ENCODE assay signal across 2 cellular contexts in genomic region chr20:3226864-3227263, GRCh38.
A peak's percentile ranks its signal among the peaks of the same experiment; 100 is the strongest.
TF ChIP-seq lines count a peak whose summit lies in the region.

No MANE protein-coding gene starts in this region.

TF ChIP-seq in HepG2, 621 proteins besides CTCF, POLR2A, EP300 and RAD21:
- TF ChIP-seq BORCS8-MEF2B (CRISPR knock-in tag; IDR thresholded peaks at IDR 0.05) (0 out of 2 replicates have a peak, but pooled peaks have one; percentile 0), ZNF280B (CRISPR knock-in tag; IDR thresholded peaks at IDR 0.05; ENCODE audit: borderline replicate concordance) (peak; percentile 18; the same call in 1 of the 2 replicates), ZFP91 (CRISPR knock-in tag; IDR thresholded peaks at IDR 0.05; ENCODE audit: borderline replicate concordance) (peak; percentile 44; the same call in 1 of the 2 replicates), NR2F1 (CRISPR knock-in tag; IDR thresholded peaks at IDR 0.05) (no peak), TBP (CRISPR knock-in tag; IDR thresholded peaks at IDR 0.05) (no peak), GZF1 (CRISPR knock-in tag; IDR thresholded peaks at IDR 0.05) (no peak), ZNF780A (CRISPR knock-in tag; IDR thresholded peaks at IDR 0.05) (no peak), ZNF687 (CRISPR knock-in tag; IDR thresholded peaks at IDR 0.05) (peak; percentile 23; the same call in 1 of the 2 replicates), AGO2 (optimal IDR thresholded peaks at IDR 0.05; ENCODE audit: low read depth, low read length) (peak; percentile 38), ZNF776 (CRISPR knock-in tag; IDR thresholded peaks at IDR 0.05) (no peak), ZNF296 (CRISPR knock-in tag; conservative IDR thresholded peaks at IDR 0.05) (0 out of 2 replicates have a peak, but pooled peaks have one; percentile 50), ZNF724P (CRISPR knock-in tag; IDR thresholded peaks at IDR 0.05; ENCODE audit: borderline replicate concordance) (0 out of 2 replicates have a peak, but pooled peaks have one; percentile 24)
- TF ChIP-seq, protein P1, sequence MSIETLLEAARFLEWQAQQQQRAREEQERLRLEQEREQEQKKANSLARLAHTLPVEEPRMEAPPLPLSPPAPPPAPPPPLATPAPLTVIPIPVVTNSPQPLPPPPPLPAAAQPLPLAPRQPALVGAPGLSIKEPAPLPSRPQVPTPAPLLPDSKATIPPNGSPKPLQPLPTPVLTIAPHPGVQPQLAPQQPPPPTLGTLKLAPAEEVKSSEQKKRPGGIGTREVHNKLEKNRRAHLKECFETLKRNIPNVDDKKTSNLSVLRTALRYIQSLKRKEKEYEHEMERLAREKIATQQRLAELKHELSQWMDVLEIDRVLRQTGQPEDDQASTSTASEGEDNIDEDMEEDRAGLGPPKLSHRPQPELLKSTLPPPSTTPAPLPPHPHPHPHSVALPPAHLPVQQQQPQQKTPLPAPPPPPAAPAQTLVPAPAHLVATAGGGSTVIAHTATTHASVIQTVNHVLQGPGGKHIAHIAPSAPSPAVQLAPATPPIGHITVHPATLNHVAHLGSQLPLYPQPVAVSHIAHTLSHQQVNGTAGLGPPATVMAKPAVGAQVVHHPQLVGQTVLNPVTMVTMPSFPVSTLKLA (IDR thresholded peaks at IDR 0.05): no peak

TF ChIP-seq in K562, 482 proteins besides CTCF, POLR2A, EP300 and RAD21:
- TF ChIP-seq POLR2G (IDR thresholded peaks at IDR 0.05; ENCODE audit: low read depth, low read length) (peak; percentile 13; the same call in 1 of the 2 replicates), FUS (optimal IDR thresholded peaks at IDR 0.05; ENCODE audit: low read depth, low read length) (no peak), SNIP1 (IDR thresholded peaks at IDR 0.05; ENCODE audit: low read depth) (no peak), ZNF77 (CRISPR knock-in tag; IDR thresholded peaks at IDR 0.05) (no peak)
